In the genomic region with DNA sequence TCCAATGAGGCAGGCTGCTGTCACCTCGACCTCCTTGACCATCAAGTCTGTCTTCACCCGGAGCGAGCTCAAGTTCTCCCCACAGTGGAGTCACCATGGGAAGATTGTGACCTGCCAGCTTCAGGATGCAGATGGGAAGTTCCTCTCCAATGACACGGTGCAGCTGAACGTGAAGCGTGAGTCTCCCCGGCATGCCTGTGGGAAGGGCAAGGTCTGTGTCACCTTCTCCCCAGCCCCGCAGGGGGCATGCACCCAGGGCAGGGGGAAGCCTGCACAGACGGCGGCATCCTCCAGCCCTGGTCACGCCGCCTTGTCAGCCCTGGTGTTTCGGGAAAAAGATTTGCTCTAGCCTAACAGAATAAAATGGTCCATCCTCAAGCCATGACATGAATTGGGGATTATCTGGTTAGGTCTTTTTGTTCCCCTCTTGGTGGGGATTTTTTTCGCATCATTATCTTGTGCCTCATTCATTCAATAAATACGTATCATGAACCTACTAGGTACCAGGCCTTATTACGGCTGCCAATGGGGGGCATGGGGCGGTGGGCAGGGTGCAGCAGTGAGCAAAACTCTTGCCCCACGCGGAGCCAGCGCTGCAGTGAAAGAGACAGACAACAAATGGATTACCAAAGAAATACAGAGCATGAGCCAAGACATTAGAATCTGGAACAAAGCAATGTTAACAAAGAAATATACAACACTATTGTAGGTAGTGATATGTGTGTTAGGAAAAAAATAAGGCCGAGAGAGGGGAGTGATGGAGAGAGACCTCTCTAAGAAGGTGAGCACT, we compare ENCODE assay signal across 22 cellular contexts. TPM values are rescaled to one million over a fixed set of nuclear protein-coding genes. Genes with fewer than 3 reads are reported as not detected.
DNase-seq lines count a peak whose midpoint lies in the region; ATAC-seq and TF ChIP-seq lines count a peak whose summit lies in the region.
"Had no signal": no experiment of that assay in that cellular context is flagged by ENCODE, and none has a peak within 500 bp of the region (broad histone marks: within the 10 kb centered on the region; RNA-seq: fewer than 3 reads in every experiment).

No MANE protein-coding gene starts in this region.

- ATAC-seq in activated B cell treated with CpG ODN at 0.5 μM for 24 hours (ENCODE audit: low read depth) (no peak), left lobe of liver (no peak)
- ATAC-seq in stimulated activated effector memory CD8-positive, alpha-beta T cell treated with anti-CD3 and anti-CD28 coated beads, Interleukin-12 subunit alpha, Interleukin-12 subunit beta, amount 100 ng/mL, for 72 hours, result no peak

- H3K9me3 Mint-ChIP-seq in activated CD4-positive, alpha-beta T cell treated with anti-CD3 and anti-CD28 coated beads, Interleukin-2, amount 10 ng/mL, durations not matched to agents 24 days and 14 days, result no peaks in the 10 kb centered on the region
- H3K9me3 Mint-ChIP-seq in activated B cell treated with CpG ODN at 0.5 μM for 24 hours, result no peaks in the 10 kb centered on the region
- H3K9me3 Mint-ChIP-seq in stimulated activated effector memory CD8-positive, alpha-beta T cell treated with anti-CD3 and anti-CD28 coated beads, Interleukin-12 subunit alpha, Interleukin-12 subunit beta, amount 100 ng/mL, for 72 hours, result no peaks in the 10 kb centered on the region

- no peaks in the 10 kb centered on the region for H3K27me3 ChIP-seq in DOHH2 (ENCODE audit: control insufficient read depth, low read length)
- no peaks in the 10 kb centered on the region for H3K27me3 ChIP-seq in testis

- TF ChIP-seq POLR2A in testis (IDR thresholded peaks at IDR 0.05), result no peak

- no peak for TF ChIP-seq CTCF in DOHH2 (IDR thresholded peaks at IDR 0.05; ENCODE audit: low read depth, low read length, poor library complexity, severe bottlenecking)
- no peak for TF ChIP-seq CTCF in activated B cell treated with CpG ODN at 0.5 μM for 24 hours (IDR thresholded peaks at IDR 0.05)
- TF ChIP-seq CTCF in testis (IDR thresholded peaks at IDR 0.05), result no peak

- H3K9me2 ChIP-seq in DOHH2 (replicated peaks; ENCODE audit: control insufficient read depth, low read length), result no peaks in the 10 kb centered on the region

- H3K4me3 ChIP-seq in DOHH2 (ENCODE audit: low read length) (no peak overlapping the region; the same call in 1 of the 2 replicates), testis (no peak overlapping the region)

- no peaks in the 10 kb centered on the region for H3K36me3 Mint-ChIP-seq in activated CD4-positive, alpha-beta T cell treated with anti-CD3 and anti-CD28 coated beads, Interleukin-2, amount 10 ng/mL, durations not matched to agents 24 days and 14 days (ENCODE audit: low read depth)
- peaks cover 95% of the 10 kb centered on the region for H3K36me3 Mint-ChIP-seq in activated B cell treated with CpG ODN at 0.5 μM for 24 hours (ENCODE audit: low read depth)
- H3K36me3 Mint-ChIP-seq in stimulated activated effector memory CD8-positive, alpha-beta T cell treated with anti-CD3 and anti-CD28 coated beads, Interleukin-12 subunit alpha, Interleukin-12 subunit beta, amount 100 ng/mL, for 72 hours, result peaks cover 10% of the 10 kb centered on the region

- 91 to 94% methylated on average over 14 to 21 of the region's 21 CpGs for WGBS in testis, 2 donors

- H3K4me3 Mint-ChIP-seq in activated CD4-positive, alpha-beta T cell treated with anti-CD3 and anti-CD28 coated beads, Interleukin-2, amount 10 ng/mL, durations not matched to agents 24 days and 14 days, result no peak overlapping the region
- H3K4me3 Mint-ChIP-seq in activated B cell treated with CpG ODN at 0.5 μM for 24 hours, result peak overlapping the region; percentile 61
- no peak overlapping the region for H3K4me3 Mint-ChIP-seq in stimulated activated effector memory CD8-positive, alpha-beta T cell treated with anti-CD3 and anti-CD28 coated beads, Interleukin-12 subunit alpha, Interleukin-12 subunit beta, amount 100 ng/mL, for 72 hours

- peak overlapping the region; percentile 49 for H3K27ac Mint-ChIP-seq in activated CD4-positive, alpha-beta T cell treated with anti-CD3 and anti-CD28 coated beads, Interleukin-2, amount 10 ng/mL, durations not matched to agents 24 days and 14 days
- H3K27ac Mint-ChIP-seq in activated B cell treated with CpG ODN at 0.5 μM for 24 hours, result peak overlapping the region; percentile 95
- H3K27ac Mint-ChIP-seq in stimulated activated effector memory CD8-positive, alpha-beta T cell treated with anti-CD3 and anti-CD28 coated beads, Interleukin-12 subunit alpha, Interleukin-12 subunit beta, amount 100 ng/mL, for 72 hours, result peak overlapping the region; percentile 19

- H3F3A ChIP-seq in DOHH2 (ENCODE audit: control insufficient read depth, insufficient read depth), result peaks cover 60% of the 10 kb centered on the region

- POLR2A ChIA-PET in activated B cell treated with CpG ODN at 0.5 μM for 24 hours (lab: Charles Lee), result interaction anchor here (0.7 to 17.7 kb wide), 11 partner anchors 11 to 270 kb away, joined by 3 to 645 read pairs (median 3); a partner anchor contains a TSS

- H3K27me3 Mint-ChIP-seq in activated CD4-positive, alpha-beta T cell treated with anti-CD3 and anti-CD28 coated beads, Interleukin-2, amount 10 ng/mL, durations not matched to agents 24 days and 14 days, result no peaks in the 10 kb centered on the region
- H3K27me3 Mint-ChIP-seq in activated B cell treated with CpG ODN at 0.5 μM for 24 hours, result no peaks in the 10 kb centered on the region

- DNase-seq in activated CD4-positive, alpha-beta T cell treated with anti-CD3 and anti-CD28 coated beads, Interleukin-2, amount 10 ng/mL, durations not matched to agents 24 days and 14 days, result no peak
- DNase-seq in activated CD4-positive, alpha-beta T cell treated with anti-CD3 and anti-CD28 coated beads for 1 hour, result no peak
- DNase-seq in activated B cell treated with CpG ODN at 0.5 μM for 24 hours, result no peak
- no peak for DNase-seq in stimulated activated effector memory CD8-positive, alpha-beta T cell treated with anti-CD3 and anti-CD28 coated beads, Interleukin-12 subunit alpha, Interleukin-12 subunit beta, amount 100 ng/mL, for 72 hours (ENCODE audit: low spot score in 2 of 2)
- DNase-seq in left lobe of liver (ENCODE audit: low spot score), result no peak
- no peak for DNase-seq in T-helper 9 cell
- no peak for DNase-seq in testis
- DNase-seq: DMS153; KG1; NCI-H1436; NCI-H2029; NCI-H2171; NCI-H446 treated with DMSO at 0.1 percent for 48 hours; NK-92 treated with Interleukin-12 subunit alpha and Interleukin-12 subunit beta, amount 100 ng/mL, for 24 hours; OCI-M1; SIG-M5 had no signal

- peaks cover 96% of the 10 kb centered on the region for H3K4me1 ChIP-seq in DOHH2 (ENCODE audit: control insufficient read depth, low read length)
- H3K4me1 ChIP-seq in testis, result no peaks in the 10 kb centered on the region

- intact Hi-C loops in activated CD4-positive, alpha-beta T cell treated with anti-CD3 and anti-CD28 coated beads, Interleukin-2, amount 10 ng/mL, durations not matched to agents 24 days and 14 days (cut with micrococcal nuclease), result no loop called here
- intact Hi-C loops in activated B cell treated with CpG ODN at 0.5 μM for 24 hours (cut with micrococcal nuclease) (loop anchor here (10.0 kb wide), 1 partner anchor 568 kb away; a partner anchor contains a TSS), testis (cut with DNase I; ENCODE audit: low total_unique reads) (no loop called here)

- no peaks in the 10 kb centered on the region for H3K9me3 ChIP-seq in DOHH2 (ENCODE audit: control insufficient read depth, insufficient read depth, low read length)
- H3K9me3 ChIP-seq in testis, result no peaks in the 10 kb centered on the region

- peaks cover 21% of the 10 kb centered on the region for H3K4me1 Mint-ChIP-seq in activated CD4-positive, alpha-beta T cell treated with anti-CD3 and anti-CD28 coated beads, Interleukin-2, amount 10 ng/mL, durations not matched to agents 24 days and 14 days
- peaks cover 85% of the 10 kb centered on the region for H3K4me1 Mint-ChIP-seq in activated B cell treated with CpG ODN at 0.5 μM for 24 hours
- peaks cover 34% of the 10 kb centered on the region for H3K4me1 Mint-ChIP-seq in stimulated activated effector memory CD8-positive, alpha-beta T cell treated with anti-CD3 and anti-CD28 coated beads, Interleukin-12 subunit alpha, Interleukin-12 subunit beta, amount 100 ng/mL, for 72 hours

- H3K27ac ChIP-seq in DOHH2 (ENCODE audit: low read depth, low read length), result 0 out of 2 replicates have a peak overlapping the region, but pooled peaks have one; percentile 24
- no peak overlapping the region for H3K27ac ChIP-seq in testis
- H3K27ac ChIP-seq: C4-2B had no signal

- H3K4me2 ChIP-seq in DOHH2 (ENCODE audit: low read length), result peak overlapping the region; percentile 9; the same call in 1 of the 2 replicates

- H3K36me3 ChIP-seq in DOHH2 (ENCODE audit: control insufficient read depth, low read length) (peaks cover 100% of the 10 kb centered on the region), testis (ENCODE audit: low read depth, missing control alignments) (no peaks in the 10 kb centered on the region)

- peaks cover 37% of the 10 kb centered on the region for H4K20me1 ChIP-seq in DOHH2 (ENCODE audit: control insufficient read depth, insufficient read depth, low read depth, low read length)

- CTCF ChIA-PET in activated B cell treated with CpG ODN at 0.5 μM for 24 hours (lab: Charles Lee), result interaction anchor here (1.4 kb wide), 1 partner anchor 11 kb away, joined by 5 read pairs; a partner anchor contains a TSS

- peaks cover 89% of the 10 kb centered on the region for H3K79me2 ChIP-seq in DOHH2 (ENCODE audit: control insufficient read depth, low read length)

RNA-seq across cellular contexts. Expression of a gene that starts 7.4 kb away (rescaled TPM):
- 3.4 and 4.1 TPM in 2 replicates for total RNA-seq in activated CD4-positive, alpha-beta T cell treated with anti-CD3 and anti-CD28 coated beads, Interleukin-2, amount 10 ng/mL, durations not matched to agents 24 days and 14 days
- total RNA-seq in activated B cell treated with CpG ODN at 0.5 μM for 24 hours, result 920 and 1,096 TPM in 2 replicates
- 1.2 TPM for total RNA-seq in left lobe of liver
- total RNA-seq in testis, result 10 to 100 TPM; 15.0 TPM
- 10.1 TPM for polyA plus RNA-seq in testis (ENCODE audit: insufficient read depth, low read depth, low replicate concordance)

RNA-seq across cellular contexts. Expression of a gene that starts 11.3 kb away (rescaled TPM):
- total RNA-seq in activated CD4-positive, alpha-beta T cell treated with anti-CD3 and anti-CD28 coated beads, Interleukin-2, amount 10 ng/mL, durations not matched to agents 24 days and 14 days, result 0.12 and 0.14 TPM in 2 replicates
- total RNA-seq in activated B cell treated with CpG ODN at 0.5 μM for 24 hours (5.1 and 6.0 TPM in 2 replicates), left lobe of liver (not detected), testis (under 1 TPM; 0.31 to 0.81 TPM)
- 0.26 TPM for polyA plus RNA-seq in testis (ENCODE audit: insufficient read depth, low read depth, low replicate concordance)
- total RNA-seq: A172, H4, M059J, RPMI7951 had no signal

RNA-seq across cellular contexts. Expression of a gene that starts 21.9 kb away (rescaled TPM):
- 0.21 and 0.69 TPM in 2 replicates for total RNA-seq in activated CD4-positive, alpha-beta T cell treated with anti-CD3 and anti-CD28 coated beads, Interleukin-2, amount 10 ng/mL, durations not matched to agents 24 days and 14 days
- total RNA-seq in activated B cell treated with CpG ODN at 0.5 μM for 24 hours (0.16 TPM in 1 of 2 replicates, not detected in the other), left lobe of liver (not detected), testis (under 1 TPM; 0.25 to 0.47 TPM)
- polyA plus RNA-seq in testis (ENCODE audit: insufficient read depth, low read depth, low replicate concordance), result not detected
- total RNA-seq: A172, M059J, RPMI7951 had no signal

RNA-seq across cellular contexts. Expression of a gene that starts 34.5 kb away (rescaled TPM):
- 0.21 TPM in 1 of 2 replicates, not detected in the other for total RNA-seq in activated CD4-positive, alpha-beta T cell treated with anti-CD3 and anti-CD28 coated beads, Interleukin-2, amount 10 ng/mL, durations not matched to agents 24 days and 14 days
- total RNA-seq in activated B cell treated with CpG ODN at 0.5 μM for 24 hours (not detected in 2 replicates), left lobe of liver (not detected), testis (not detected)
- not detected for polyA plus RNA-seq in testis (ENCODE audit: insufficient read depth, low read depth, low replicate concordance)
- total RNA-seq: A172, M059J, RPMI7951 had no signal

RNA-seq across cellular contexts. Expression of a gene that starts 44.4 kb away (rescaled TPM):
- 0.17 TPM in 1 of 2 replicates, not detected in the other for total RNA-seq in activated CD4-positive, alpha-beta T cell treated with anti-CD3 and anti-CD28 coated beads, Interleukin-2, amount 10 ng/mL, durations not matched to agents 24 days and 14 days
- total RNA-seq in activated B cell treated with CpG ODN at 0.5 μM for 24 hours (0.22 and 0.31 TPM in 2 replicates), left lobe of liver (0.81 TPM), testis (10 to 100 TPM; 10.8 to 18.4 TPM)
- polyA plus RNA-seq in testis (ENCODE audit: insufficient read depth, low read depth, low replicate concordance), result 5.4 TPM
- total RNA-seq: A172, H4, M059J, RPMI7951 had no signal

Comparison
In these comparisons a context has a peak if more than half of its experiments do, and no peak if none do; other contexts are left out.
1. H3K27ac Mint-ChIP-seq: peak in every context shown above with its lines; median percentile 95 in activated B cell treated with CpG ODN at 0.5 μM for 24 hours; 49 in activated CD4-positive, alpha-beta T cell treated with anti-CD3 and anti-CD28 coated beads, Interleukin-2, amount 10 ng/mL, durations not matched to agents 24 days and 14 days; 19 in stimulated activated effector memory CD8-positive, alpha-beta T cell treated with anti-CD3 and anti-CD28 coated beads, Interleukin-12 subunit alpha, Interleukin-12 subunit beta, amount 100 ng/mL, for 72 hours.
2. RNA of a gene that starts 7.4 kb away (total RNA-seq): 920 to 1,096 TPM in activated B cell treated with CpG ODN at 0.5 μM for 24 hours; 15.0 TPM in testis, 3.4 to 4.1 TPM in activated CD4-positive, alpha-beta T cell treated with anti-CD3 and anti-CD28 coated beads, Interleukin-2, amount 10 ng/mL, durations not matched to agents 24 days and 14 days and 1.2 TPM in left lobe of liver (single experiment); every median in the first group is over 10 times any median in the second.